Comparison of ENCODE assay signal across 32 cellular contexts in the genomic region with DNA sequence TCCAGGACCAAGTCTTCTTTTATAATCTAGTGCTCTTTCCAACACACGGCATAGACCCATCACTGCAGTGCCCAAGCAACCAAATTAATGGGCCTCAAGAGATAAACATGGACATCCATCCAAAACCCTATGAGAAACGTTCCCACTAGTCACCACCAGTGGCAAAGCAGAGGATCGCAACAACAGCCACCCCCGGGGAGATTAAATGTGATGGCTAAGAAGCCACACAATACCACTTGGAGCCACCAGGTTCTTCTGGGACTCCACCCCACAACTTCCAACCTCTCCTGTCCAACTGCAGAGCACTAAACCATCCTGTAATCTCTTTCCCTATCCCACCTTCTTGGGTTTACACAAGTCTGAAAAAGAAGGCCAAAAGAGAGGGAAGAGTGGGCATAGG.
"Had no signal": no experiment of that assay in that cellular context is flagged by ENCODE, and none has a peak within 500 bp of the region (broad histone marks: within the 10 kb centered on the region; RNA-seq: fewer than 3 reads in every experiment).

No MANE protein-coding gene starts in this region.

- ATAC-seq: activated naive CD4-positive, alpha-beta T cell treated with anti-CD3 and anti-CD28 coated beads, Interleukin-2, amount 50 U/mL, for 72 hours; activated T-cell treated with anti-CD3 and anti-CD28 coated beads, Interleukin-2, amount 50 U/mL, for 72 hours; esophagus mucosa; foreskin keratinocyte; gastrocnemius medialis; heart left ventricle; T-helper 17 cell had no signal

- H3K27me3 Mint-ChIP-seq: activated CD4-positive, alpha-beta memory T cell treated with anti-CD3 and anti-CD28 coated beads, Interleukin-2, amount 10 ng/mL, durations not matched to agents 7 days and 5 days; activated CD4-positive, alpha-beta T cell treated with anti-CD3 and anti-CD28 coated beads, Interleukin-2, amount 10 ng/mL, durations not matched to agents 7 days and 5 days; activated naive CD4-positive, alpha-beta T cell treated with anti-CD3 and anti-CD28 coated beads, Interleukin-2, amount 10 ng/mL, durations not matched to agents 7 days and 5 days; activated T-cell treated with anti-CD3 and anti-CD28 coated beads, Interleukin-2, amount 50 U/mL, for 24 hours had no signal

- H3K27ac Mint-ChIP-seq: activated CD4-positive, alpha-beta memory T cell treated with anti-CD3 and anti-CD28 coated beads, Interleukin-2, amount 10 ng/mL, durations not matched to agents 7 days and 5 days; activated CD4-positive, alpha-beta T cell treated with anti-CD3 and anti-CD28 coated beads, Interleukin-2, amount 10 ng/mL, durations not matched to agents 7 days and 5 days; activated naive CD4-positive, alpha-beta T cell treated with anti-CD3 and anti-CD28 coated beads, Interleukin-2, amount 10 ng/mL, durations not matched to agents 7 days and 5 days; activated naive CD4-positive, alpha-beta T cell treated with anti-CD3 and anti-CD28 coated beads, Interleukin-2, amount 50 U/mL, for 72 hours; activated naive CD8-positive, alpha-beta T cell treated with anti-CD3 and anti-CD28 coated beads, Interleukin-2, amount 10 ng/mL, durations not matched to agents 7 days and 5 days; activated T-cell treated with anti-CD3 and anti-CD28 coated beads, Interleukin-2, amount 50 U/mL, for 24 hours; activated T-cell treated with anti-CD3 and anti-CD28 coated beads, Interleukin-2, amount 50 U/mL, for 72 hours; brain; T-helper 17 cell; T-helper 2 cell treated with Interferon-gamma antibody and Interleukin-4, amounts not matched to agents 5 μg/mL and 100 μg/mL, for 36 hours had no signal

- H3K4me1 Mint-ChIP-seq: activated CD4-positive, alpha-beta memory T cell treated with anti-CD3 and anti-CD28 coated beads, Interleukin-2, amount 10 ng/mL, durations not matched to agents 7 days and 5 days; activated CD4-positive, alpha-beta T cell treated with anti-CD3 and anti-CD28 coated beads, Interleukin-2, amount 10 ng/mL, durations not matched to agents 7 days and 5 days; activated naive CD4-positive, alpha-beta T cell treated with anti-CD3 and anti-CD28 coated beads, Interleukin-2, amount 10 ng/mL, durations not matched to agents 7 days and 5 days; activated naive CD8-positive, alpha-beta T cell treated with anti-CD3 and anti-CD28 coated beads, Interleukin-2, amount 10 ng/mL, durations not matched to agents 7 days and 5 days had no signal

- H3K36me3 ChIP-seq: ascending aorta, breast epithelium, cardiac muscle cell, colonic mucosa, gastrocnemius medialis, heart left ventricle, WERI-Rb-1 had no signal

- H3K9me3 ChIP-seq: ascending aorta, breast epithelium, colonic mucosa, gastrocnemius medialis had no signal

- DNase-seq: activated CD4-positive, alpha-beta memory T cell treated with anti-CD3 and anti-CD28 coated beads, Interleukin-2, amount 10 ng/mL, durations not matched to agents 7 days and 5 days; activated CD4-positive, alpha-beta T cell treated with anti-CD3 and anti-CD28 coated beads for 1 hour; activated CD4-positive, alpha-beta T cell treated with anti-CD3 and anti-CD28 coated beads for 4 hours; activated CD4-positive, alpha-beta T cell treated with anti-CD3 and anti-CD28 coated beads, Interleukin-2, amount 10 ng/mL, durations not matched to agents 7 days and 5 days; activated CD4-positive, alpha-beta T cell treated with anti-CD3 and anti-CD28 coated beads, Interleukin-2, amount 50 U/mL, for 4 hours; activated CD8-positive, alpha-beta memory T cell treated with anti-CD3 and anti-CD28 coated beads, Interleukin-2, amount 50 U/mL, for 48 hours; activated gamma-delta T cell; activated naive CD4-positive, alpha-beta T cell; activated naive CD4-positive, alpha-beta T cell treated with anti-CD3 and anti-CD28 coated beads, Interleukin-2, amount 10 ng/mL, durations not matched to agents 7 days and 5 days; activated naive CD8-positive, alpha-beta T cell treated with anti-CD3 and anti-CD28 coated beads, Interleukin-2, amount 10 ng/mL, durations not matched to agents 7 days and 5 days; activated T-cell treated with anti-CD3 and anti-CD28 coated beads for 4 hours; activated T-cell treated with anti-CD3 and anti-CD28 coated beads, Interleukin-2, amount 50 U/mL, for 24 hours; activated T-cell treated with anti-CD3 and anti-CD28 coated beads, Interleukin-2, amount 50 U/mL, for 72 hours; central memory CD4-positive, alpha-beta T cell; cerebellar nuclear complex; colonic mucosa; effector CD8-positive, alpha-beta T cell; foreskin keratinocyte; gastrocnemius medialis; glutamatergic neuron; heart left ventricle; T-helper 1 cell; T-helper 17 cell; T1000; WERI-Rb-1 had no signal

- H3K27ac ChIP-seq: ascending aorta, breast epithelium, cardiac muscle cell, colonic mucosa, foreskin keratinocyte, gastrocnemius medialis, heart left ventricle, WERI-Rb-1 had no signal

- H3K4me1 ChIP-seq: ascending aorta, breast epithelium, colonic mucosa had no signal

- H3K36me3 Mint-ChIP-seq: activated naive CD4-positive, alpha-beta T cell treated with anti-CD3 and anti-CD28 coated beads, Interleukin-2, amount 10 ng/mL, durations not matched to agents 7 days and 5 days; activated naive CD4-positive, alpha-beta T cell treated with anti-CD3 and anti-CD28 coated beads, Interleukin-2, amount 50 U/mL, for 72 hours; activated naive CD8-positive, alpha-beta T cell treated with anti-CD3 and anti-CD28 coated beads, Interleukin-2, amount 10 ng/mL, durations not matched to agents 7 days and 5 days; brain had no signal

- H3K4me3 ChIP-seq: ascending aorta, breast epithelium, cardiac muscle cell, colonic mucosa, gastrocnemius medialis, heart left ventricle had no signal

- H3K27me3 ChIP-seq: ascending aorta, breast epithelium, cardiac muscle cell, colonic mucosa, foreskin keratinocyte, gastrocnemius medialis had no signal

- H3K4me3 Mint-ChIP-seq: activated CD4-positive, alpha-beta memory T cell treated with anti-CD3 and anti-CD28 coated beads, Interleukin-2, amount 10 ng/mL, durations not matched to agents 7 days and 5 days; activated CD4-positive, alpha-beta T cell treated with anti-CD3 and anti-CD28 coated beads, Interleukin-2, amount 10 ng/mL, durations not matched to agents 7 days and 5 days; activated naive CD4-positive, alpha-beta T cell treated with anti-CD3 and anti-CD28 coated beads, Interleukin-2, amount 10 ng/mL, durations not matched to agents 7 days and 5 days; activated naive CD8-positive, alpha-beta T cell treated with anti-CD3 and anti-CD28 coated beads, Interleukin-2, amount 10 ng/mL, durations not matched to agents 7 days and 5 days; activated T-cell treated with anti-CD3 and anti-CD28 coated beads, Interleukin-2, amount 50 U/mL, for 24 hours; activated T-cell treated with anti-CD3 and anti-CD28 coated beads, Interleukin-2, amount 50 U/mL, for 72 hours; brain; T-helper 17 cell; T-helper 2 cell treated with Interferon-gamma antibody and Interleukin-4, amounts not matched to agents 5 μg/mL and 100 μg/mL, for 36 hours had no signal

- H3K9me3 Mint-ChIP-seq: activated CD4-positive, alpha-beta memory T cell treated with anti-CD3 and anti-CD28 coated beads, Interleukin-2, amount 10 ng/mL, durations not matched to agents 7 days and 5 days; activated CD4-positive, alpha-beta T cell treated with anti-CD3 and anti-CD28 coated beads, Interleukin-2, amount 10 ng/mL, durations not matched to agents 7 days and 5 days; activated naive CD4-positive, alpha-beta T cell treated with anti-CD3 and anti-CD28 coated beads, Interleukin-2, amount 10 ng/mL, durations not matched to agents 7 days and 5 days; activated naive CD8-positive, alpha-beta T cell treated with anti-CD3 and anti-CD28 coated beads, Interleukin-2, amount 10 ng/mL, durations not matched to agents 7 days and 5 days; activated T-cell treated with anti-CD3 and anti-CD28 coated beads, Interleukin-2, amount 50 U/mL, for 24 hours; T-helper 2 cell treated with Interferon-gamma antibody and Interleukin-4, amounts not matched to agents 5 μg/mL and 100 μg/mL, for 36 hours had no signal
